Comparison of ENCODE assay signal across 24 cellular contexts in genomic region chr17:41657936-41658335, GRCh38. TPM values are rescaled to one million over a fixed set of nuclear protein-coding genes. Genes with fewer than 3 reads are reported as not detected.
DNase-seq lines count a peak whose midpoint lies in the region; ATAC-seq, FAIRE-seq and TF ChIP-seq lines count a peak whose summit lies in the region.
"Had no signal": no experiment of that assay in that cellular context is flagged by ENCODE, and none has a peak within 500 bp of the region (broad histone marks: within the 10 kb centered on the region; RNA-seq: fewer than 3 reads in every experiment).

No MANE protein-coding gene starts in this region.

- DNase-seq in PC-9 (no peak), H1 (ENCODE audit: low read depth in 1 of 2, low spot score in 2 of 2) (no peak), neural progenitor cell (ENCODE audit: low spot score) (no peak), upper lobe of left lung (no peak)
- no peak for DNase-seq in central memory CD4-positive, alpha-beta T cell
- DNase-seq: activated B cell treated with CpG ODN at 0.5 μM for 24 hours, anterior cingulate cortex, foreskin fibroblast, HCEC 1CT, heart right ventricle, Kasumi-1, natural killer cell, NCI-H187 treated with DMSO at 0.1 percent for 48 hours, NCI-H526, sigmoid colon, T1000 had no signal

- TF ChIP-seq POLR2A in H1 (IDR thresholded peaks at IDR 0.05; ENCODE audit: control extremely low read depth in 1 of 2, low read depth in 2 of 2, low read length in 2 of 2) (no peak), upper lobe of left lung (IDR thresholded peaks at IDR 0.05) (no peak)

- no peak overlapping the region for H2BK120ac ChIP-seq in H1 (replicated peaks; ENCODE audit: low read depth, low read length)

- TF ChIP-seq CTCF in PC-9 (conservative IDR thresholded peaks at IDR 0.05), result no peak
- TF ChIP-seq CTCF in H1 (IDR thresholded peaks at IDR 0.05; ENCODE audit: control extremely low read depth in 1 of 3, insufficient read depth in 1 of 3, low read depth in 1 of 3, low read length in 3 of 3), result no peak
- no peak for TF ChIP-seq CTCF in neural progenitor cell (IDR thresholded peaks at IDR 0.05)
- no peak for TF ChIP-seq CTCF in upper lobe of left lung (IDR thresholded peaks at IDR 0.05)

- H3K27me3 ChIP-seq in PC-9 (ENCODE audit: insufficient read depth, low read depth), result no peaks in the 10 kb centered on the region
- H3K27me3 ChIP-seq in H1 (replicated peaks in 1 of 4; ENCODE audit: control insufficient read depth in 3 of 4, extremely low read depth in 1 of 4, insufficient read depth in 3 of 4, low read length in 3 of 4), result no peaks in the 10 kb centered on the region
- no peaks in the 10 kb centered on the region for H3K27me3 ChIP-seq in neural progenitor cell
- no peaks in the 10 kb centered on the region for H3K27me3 ChIP-seq in upper lobe of left lung
- H3K27me3 ChIP-seq: heart right ventricle, sigmoid colon had no signal

- no peaks in the 10 kb centered on the region for H3K36me3 Mint-ChIP-seq in neural progenitor cell
- H3K36me3 Mint-ChIP-seq: activated naive CD4-positive, alpha-beta T cell treated with anti-CD3 and anti-CD28 coated beads, Interleukin-2, amount 50 U/mL, for 72 hours; CD14-positive monocyte; natural killer cell had no signal

- H2BK15ac ChIP-seq in H1 (ENCODE audit: low read length), result 0 out of 2 replicates have a peak overlapping the region, but pooled peaks have one; percentile 46

- H4K91ac ChIP-seq in H1 (replicated peaks; ENCODE audit: insufficient read length, low read length), result peak overlapping the region; percentile 26

- no peak overlapping the region for H3K56ac ChIP-seq in H1 (replicated peaks; ENCODE audit: insufficient read length, low read depth, low read length)

- 0 out of 2 replicates have a peak, but pooled peaks cover 3% of the 10 kb centered on the region for H3K23me2 ChIP-seq in H1 (ENCODE audit: low read depth, low read length)

- H3K4me1 ChIP-seq in PC-9 (replicated peaks; ENCODE audit: insufficient read depth), result peaks cover 47% of the 10 kb centered on the region
- H3K4me1 ChIP-seq in H1 (replicated peaks in 1 of 4; ENCODE audit: control insufficient read depth in 3 of 4, insufficient read depth in 4 of 4, low read length in 3 of 4), result peaks cover 0 to 24% (median 8%) of the 10 kb centered on the region in 4 experiments; a peak in 5 of 7 replicates
- H3K4me1 ChIP-seq in neural progenitor cell, result peaks cover 13% of the 10 kb centered on the region
- H3K4me1 ChIP-seq in upper lobe of left lung, result peaks cover 8 to 50% (median 23%) of the 10 kb centered on the region in 4 donors
- H3K4me1 ChIP-seq: sigmoid colon had no signal

- H4K5ac ChIP-seq in H1 (ENCODE audit: insufficient read length, low read depth, low read length), result no peak overlapping the region

- no peak for TF ChIP-seq RAD21 in H1 (IDR thresholded peaks at IDR 0.05 in 1 of 2, conservative IDR thresholded peaks at IDR 0.05 in 1 of 2; ENCODE audit: low read depth in 2 of 2, low read length in 2 of 2)

- H3K4ac ChIP-seq in H1 (replicated peaks; ENCODE audit: insufficient read length, low read depth, low read length), result no peak overlapping the region

- peaks cover 31% of the 10 kb centered on the region for H3F3A ChIP-seq in PC-9 (ENCODE audit: insufficient read depth, low read depth)
- H3F3A ChIP-seq in neural progenitor cell (ENCODE audit: low read depth), result no peaks in the 10 kb centered on the region

- peak overlapping the region; percentile 74 for H3K27ac Mint-ChIP-seq in neural progenitor cell
- H3K27ac Mint-ChIP-seq: activated B cell treated with CpG ODN at 0.5 μM for 24 hours; activated naive CD4-positive, alpha-beta T cell treated with anti-CD3 and anti-CD28 coated beads, Interleukin-2, amount 50 U/mL, for 72 hours; natural killer cell had no signal

- POLR2A ChIA-PET in PC-9 (lab: Charles Lee; ENCODE audit: unreplicated experiment), result no interaction called here
- POLR2A ChIA-PET in H1 (lab: Charles Lee; ENCODE audit: partially characterized antibody), result interaction anchor here (0.9 to 1.0 kb wide), 3 partner anchors 23 to 86 kb away, joined by 3 to 9 read pairs (median 3); partner anchors contain the start of genes EIF1 and KRT9

- H3K4me2 ChIP-seq in PC-9, result no peak overlapping the region
- H3K4me2 ChIP-seq in H1 (ENCODE audit: insufficient read depth in 1 of 2, low read depth in 2 of 2, low read length in 2 of 2), result no peak overlapping the region
- H3K4me2 ChIP-seq in neural progenitor cell, result no peak overlapping the region

- H3K79me2 ChIP-seq in PC-9 (ENCODE audit: low read depth), result peaks cover 8% of the 10 kb centered on the region; the same call in 1 of the 2 replicates
- H3K79me2 ChIP-seq in H1 (ENCODE audit: control insufficient read depth in 1 of 2, insufficient read depth in 2 of 2, low read length in 2 of 2), result no peaks in the 10 kb centered on the region
- H3K79me2 ChIP-seq in neural progenitor cell (ENCODE audit: low read depth), result no peaks in the 10 kb centered on the region

- no peak overlapping the region; the same call in 1 of the 2 replicates for H3K18ac ChIP-seq in H1 (ENCODE audit: extremely low read depth, low read length)

- H2AFZ ChIP-seq in PC-9 (no peak overlapping the region), H1 (ENCODE audit: low read length) (no peak overlapping the region), neural progenitor cell (replicated peaks) (no peak overlapping the region)

- no peaks in the 10 kb centered on the region for H3K79me1 ChIP-seq in H1 (ENCODE audit: low read depth, low read length)

- no peaks in the 10 kb centered on the region for H3K9me2 ChIP-seq in PC-9 (ENCODE audit: insufficient read depth)

- no peaks in the 10 kb centered on the region for H3K9me3 ChIP-seq in PC-9 (ENCODE audit: insufficient read depth, low read depth)
- no peaks in the 10 kb centered on the region for H3K9me3 ChIP-seq in H1 (ENCODE audit: insufficient read depth in 2 of 2, low read depth in 1 of 2, low read length in 1 of 2)
- H3K9me3 ChIP-seq in neural progenitor cell (ENCODE audit: low read depth), result no peaks in the 10 kb centered on the region
- H3K9me3 ChIP-seq in upper lobe of left lung, result no peaks in the 10 kb centered on the region
- H3K9me3 ChIP-seq: heart right ventricle, sigmoid colon had no signal

- peaks cover 11% of the 10 kb centered on the region for H3K27me3 Mint-ChIP-seq in neural progenitor cell (ENCODE audit: insufficient read depth, low read depth)
- H3K27me3 Mint-ChIP-seq: central memory CD8-positive, alpha-beta T cell had no signal

- no peak overlapping the region for H2BK12ac ChIP-seq in H1 (ENCODE audit: low read depth, low read length)

- no peaks in the 10 kb centered on the region for H3K9me3 Mint-ChIP-seq in neural progenitor cell
- H3K9me3 Mint-ChIP-seq: activated B cell treated with CpG ODN at 0.5 μM for 24 hours; activated naive CD4-positive, alpha-beta T cell treated with anti-CD3 and anti-CD28 coated beads, Interleukin-2, amount 50 U/mL, for 72 hours; CD14-positive monocyte; central memory CD8-positive, alpha-beta T cell; natural killer cell had no signal

- H3K23ac ChIP-seq in H1 (ENCODE audit: insufficient read length), result no peak overlapping the region

- H3K4me3 ChIP-seq in PC-9 (no peak overlapping the region), H1 (ENCODE audit: extremely low read depth in 1 of 4, insufficient read depth in 2 of 4, low read depth in 3 of 4, low read length in 4 of 4) (no peak overlapping the region), neural progenitor cell (no peak overlapping the region), upper lobe of left lung (no peak overlapping the region)
- H3K4me3 ChIP-seq: heart right ventricle, sigmoid colon had no signal

- H3K9ac ChIP-seq in H1 (replicated peaks in 1 of 4; ENCODE audit: extremely low read depth in 1 of 4, low read depth in 3 of 4, low read length in 3 of 4) (no peak overlapping the region), neural progenitor cell (no peak overlapping the region)

- TF ChIP-seq EP300 in H1 (IDR thresholded peaks at IDR 0.05; ENCODE audit: borderline replicate concordance in 1 of 2, low read depth in 2 of 2, low read length in 2 of 2), result no peak
- no peak for TF ChIP-seq EP300 in upper lobe of left lung (IDR thresholded peaks at IDR 0.05)

- FAIRE-seq in H1 (lab: Jason Lieb, UNC), result no peak

- no peaks in the 10 kb centered on the region for H4K20me1 ChIP-seq in PC-9 (ENCODE audit: insufficient read depth)
- no peaks in the 10 kb centered on the region for H4K20me1 ChIP-seq in H1 (replicated peaks in 1 of 2; ENCODE audit: control insufficient read depth in 1 of 2, insufficient read depth in 2 of 2, low read length in 2 of 2)
- no peaks in the 10 kb centered on the region for H4K20me1 ChIP-seq in neural progenitor cell (ENCODE audit: low read depth)

- no peak overlapping the region for H3K4me3 Mint-ChIP-seq in neural progenitor cell
- H3K4me3 Mint-ChIP-seq: activated B cell treated with CpG ODN at 0.5 μM for 24 hours; CD14-positive monocyte; central memory CD8-positive, alpha-beta T cell; natural killer cell had no signal

- CTCF ChIA-PET in PC-9 (lab: Charles Lee) (interaction anchor here (1.4 kb wide), 1 partner anchor 9 kb away, joined by 10 read pairs; no protein-coding TSS in a partner anchor), H1 (lab: Charles Lee; ENCODE audit: partially characterized antibody) (interaction anchor here (0.7 to 20.4 kb wide), 4 partner anchors 9 to 108 kb away, joined by 3 to 492 read pairs (median 14); partner anchors contain the start of gene EIF1)

- H2BK20ac ChIP-seq in H1 (ENCODE audit: low read length), result no peak overlapping the region

- WGBS in H1 (ENCODE audit: extremely low coverage in 1 of 2, insufficient coverage in 1 of 2, insufficient read length in 1 of 2, insufficient replicate concordance in 2 of 2, low coverage in 1 of 2, low lambda C conversion rate in 2 of 2, missing lambda C conversion rate in 1 of 2), 2 experiments, result 88% methylated on average over 12 of the region's 12 CpGs; no CpG with 5 or more reads in 1 of the 2 experiments
- 88 to 91% methylated on average over 5 to 11 of the region's 12 CpGs for WGBS in upper lobe of left lung, 2 donors

- H4K8ac ChIP-seq in H1 (ENCODE audit: extremely low read depth, insufficient read depth, low read length), result no peak overlapping the region

- H3K27ac ChIP-seq in PC-9, result 0 out of 2 replicates have a peak overlapping the region, but pooled peaks have one; percentile 98
- H3K27ac ChIP-seq in H1 (ENCODE audit: low read depth, low read length), result no peak overlapping the region
- H3K27ac ChIP-seq in neural progenitor cell, result no peak overlapping the region
- peak overlapping the region; percentile 35 to 87 (median 85) for H3K27ac ChIP-seq in upper lobe of left lung
- H3K27ac ChIP-seq: heart right ventricle, sigmoid colon had no signal

- peaks cover 5% of the 10 kb centered on the region for H3K4me1 Mint-ChIP-seq in neural progenitor cell
- H3K4me1 Mint-ChIP-seq: activated B cell treated with CpG ODN at 0.5 μM for 24 hours; central memory CD8-positive, alpha-beta T cell; natural killer cell had no signal

- no peaks in the 10 kb centered on the region for H3K36me3 ChIP-seq in PC-9 (ENCODE audit: low read depth)
- no peaks in the 10 kb centered on the region for H3K36me3 ChIP-seq in H1 (ENCODE audit: control insufficient read depth in 2 of 4, insufficient read depth in 4 of 4, low read length in 3 of 4)
- H3K36me3 ChIP-seq in neural progenitor cell, result no peaks in the 10 kb centered on the region
- H3K36me3 ChIP-seq in upper lobe of left lung, result no peaks in the 10 kb centered on the region
- H3K36me3 ChIP-seq: heart right ventricle, sigmoid colon had no signal

- intact Hi-C loops in PC-9 (cut with micrococcal nuclease; ENCODE audit: unreplicated experiment), result loop anchor here (5.0 kb wide), 1 partner anchor 256 kb away; no protein-coding TSS in a partner anchor

- H2BK5ac ChIP-seq in H1 (ENCODE audit: low read depth, low read length), result no peak overlapping the region

- ATAC-seq in upper lobe of left lung (ENCODE audit: low FRiP score in 2 of 2) (no peak), GM19328 (IDR thresholded peaks at IDR 0.05; ENCODE audit: unreplicated experiment) (no peak), HG02763 (IDR thresholded peaks at IDR 0.05; ENCODE audit: unreplicated experiment) (no peak)
- ATAC-seq: activated naive CD4-positive, alpha-beta T cell treated with anti-CD3 and anti-CD28 coated beads, Interleukin-2, amount 50 U/mL, for 72 hours; heart right ventricle; left lobe of liver; natural killer cell had no signal

- BruUV-seq in PC-9 (replicated peaks; lab: Mats Ljungman, UMichigan), result no TSS peak

- H2AK5ac ChIP-seq in H1 (ENCODE audit: low read depth, low read length), result no peak overlapping the region

- no peak overlapping the region for H3K14ac ChIP-seq in H1 (ENCODE audit: insufficient read length)

RNA-seq across cellular contexts. Expression of gene EIF1, which starts 30.7 kb away (rescaled TPM):
- total RNA-seq in PC-9 (2021) (775 and 874 TPM in 2 replicates), neural progenitor cell (ENCODE audit: low replicate concordance) (60.7 and 91.4 TPM in 2 replicates), upper lobe of left lung (100 to 1,000 TPM; 109 to 998 (median 405) TPM)
- total RNA-seq in H1 (2021; fragmentation: NEBNext Ultra II Directional; extraction: Animal tissue kit (Norgen Biotek cat#: 25700)), result 528 and 539 TPM in 2 replicates
- polyA plus RNA-seq in H1 (2011; rRNA removed), result 89.3 and 175 TPM in 2 replicates
- polyA plus RNA-seq in H1 (2011; cell fraction: cytosol; rRNA removed), result 105 TPM
- polyA plus RNA-seq in H1 (2011; cell fraction: nucleus; rRNA removed), result 101 TPM
- 476 to 568 TPM (median 517 TPM) in 4 replicates for polyA plus RNA-seq in H1 (2012, experiment 1 of 2)
- 186 TPM for polyA plus RNA-seq in H1 (2012, experiment 2 of 2)
- 266 TPM for polyA plus RNA-seq in H1 (2013, experiment 1 of 2)
- polyA plus RNA-seq in H1 (2013, experiment 2 of 2), result 257 TPM
- 91.0 and 95.7 TPM in 2 replicates for polyA minus RNA-seq in H1 (2011; rRNA and poly(A)+ RNA removed)
- polyA minus RNA-seq in H1 (2011; cell fraction: cytosol; rRNA and poly(A)+ RNA removed), result 120 TPM
- polyA minus RNA-seq in H1 (2011; cell fraction: nucleus; rRNA and poly(A)+ RNA removed), result 121 TPM

RNA-seq across cellular contexts. Expression of gene KRT17, which starts 33.6 kb away (rescaled TPM):
- 29.0 and 80.8 TPM in 2 replicates for total RNA-seq in PC-9 (2021)
- 0.36 and 0.50 TPM in 2 replicates for total RNA-seq in H1 (2021; fragmentation: NEBNext Ultra II Directional; extraction: Animal tissue kit (Norgen Biotek cat#: 25700))
- polyA plus RNA-seq in H1 (2011; rRNA removed), result 0.95 and 0.96 TPM in 2 replicates
- polyA plus RNA-seq in H1 (2011; cell fraction: cytosol; rRNA removed), result 0.76 TPM
- polyA plus RNA-seq in H1 (2011; cell fraction: nucleus; rRNA removed), result 0.87 TPM
- polyA plus RNA-seq in H1 (2012, experiment 1 of 2), result 0.44 to 0.88 TPM (median 0.81 TPM) in 4 replicates
- 0.88 TPM for polyA plus RNA-seq in H1 (2012, experiment 2 of 2)
- polyA plus RNA-seq in H1 (2013, experiment 1 of 2), result 0.55 TPM
- 0.46 TPM for polyA plus RNA-seq in H1 (2013, experiment 2 of 2)
- 0.19 and 1.00 TPM in 2 replicates for polyA minus RNA-seq in H1 (2011; rRNA and poly(A)+ RNA removed)
- 22.5 TPM for polyA minus RNA-seq in H1 (2011; cell fraction: cytosol; rRNA and poly(A)+ RNA removed)
- polyA minus RNA-seq in H1 (2011; cell fraction: nucleus; rRNA and poly(A)+ RNA removed), result 11.9 TPM
- total RNA-seq in neural progenitor cell (ENCODE audit: low replicate concordance), result not detected in 2 replicates
- 10 to 100 TPM in 4 of 6 donors, 1 to 10 TPM in 1, under 1 TPM in 1; 0.78 to 33.3 (median 18.0) TPM for total RNA-seq in upper lobe of left lung
- total RNA-seq: activated B cell treated with CpG ODN at 0.5 μM for 24 hours, heart right ventricle, left lobe of liver, natural killer cell had no signal
- polyA plus RNA-seq: CD14-positive monocyte had no signal

RNA-seq across cellular contexts. Expression of gene KRT16, which starts 45.4 kb away (rescaled TPM):
- total RNA-seq in PC-9 (2021) (41.7 and 53.5 TPM in 2 replicates), neural progenitor cell (ENCODE audit: low replicate concordance) (not detected in 2 replicates), upper lobe of left lung (not detected)
- not detected in 2 replicates for total RNA-seq in H1 (2021; fragmentation: NEBNext Ultra II Directional; extraction: Animal tissue kit (Norgen Biotek cat#: 25700))
- polyA plus RNA-seq in H1 (2011; rRNA removed), result not detected in 2 replicates
- not detected for polyA plus RNA-seq in H1 (2011; cell fraction: cytosol; rRNA removed)
- not detected for polyA plus RNA-seq in H1 (2011; cell fraction: nucleus; rRNA removed)
- not detected in 4 replicates for polyA plus RNA-seq in H1 (2012, experiment 1 of 2)
- not detected for polyA plus RNA-seq in H1 (2012, experiment 2 of 2)
- not detected for polyA plus RNA-seq in H1 (2013, experiment 1 of 2)
- not detected for polyA plus RNA-seq in H1 (2013, experiment 2 of 2)
- not detected in 2 replicates for polyA minus RNA-seq in H1 (2011; rRNA and poly(A)+ RNA removed)
- polyA minus RNA-seq in H1 (2011; cell fraction: cytosol; rRNA and poly(A)+ RNA removed), result not detected
- polyA minus RNA-seq in H1 (2011; cell fraction: nucleus; rRNA and poly(A)+ RNA removed), result not detected
- total RNA-seq: activated B cell treated with CpG ODN at 0.5 μM for 24 hours; activated naive CD4-positive, alpha-beta T cell treated with anti-CD3 and anti-CD28 coated beads, Interleukin-2, amount 50 U/mL, for 72 hours; left lobe of liver; natural killer cell had no signal
- polyA plus RNA-seq: CD14-positive monocyte had no signal

RNA-seq across cellular contexts. Expression of gene GAST, which starts 54.2 kb away (rescaled TPM):
- total RNA-seq in PC-9 (2021) (0.87 TPM in 1 of 2 replicates, not detected in the other), neural progenitor cell (ENCODE audit: low replicate concordance) (not detected in 2 replicates), upper lobe of left lung (not detected)
- total RNA-seq in H1 (2021; fragmentation: NEBNext Ultra II Directional; extraction: Animal tissue kit (Norgen Biotek cat#: 25700)), result not detected in 2 replicates
- polyA plus RNA-seq in H1 (2011; rRNA removed), result not detected in 2 replicates
- not detected for polyA plus RNA-seq in H1 (2011; cell fraction: cytosol; rRNA removed)
- polyA plus RNA-seq in H1 (2011; cell fraction: nucleus; rRNA removed), result not detected
- not detected in 4 replicates for polyA plus RNA-seq in H1 (2012, experiment 1 of 2)
- not detected for polyA plus RNA-seq in H1 (2012, experiment 2 of 2)
- polyA plus RNA-seq in H1 (2013, experiment 1 of 2), result not detected
- not detected for polyA plus RNA-seq in H1 (2013, experiment 2 of 2)
- not detected in 2 replicates for polyA minus RNA-seq in H1 (2011; rRNA and poly(A)+ RNA removed)
- not detected for polyA minus RNA-seq in H1 (2011; cell fraction: cytosol; rRNA and poly(A)+ RNA removed)
- not detected for polyA minus RNA-seq in H1 (2011; cell fraction: nucleus; rRNA and poly(A)+ RNA removed)
- total RNA-seq: activated B cell treated with CpG ODN at 0.5 μM for 24 hours; activated naive CD4-positive, alpha-beta T cell treated with anti-CD3 and anti-CD28 coated beads, Interleukin-2, amount 50 U/mL, for 72 hours; epithelial cell of proximal tubule; heart right ventricle; left lobe of liver; natural killer cell; sigmoid colon; ureter had no signal
- polyA plus RNA-seq: CD14-positive monocyte, heart right ventricle, sigmoid colon had no signal

Comparison
In these comparisons a context has a peak if more than half of its experiments do, and no peak if none do; other contexts are left out.
1. H3K27ac ChIP-seq: peak in PC-9 (single experiment) and upper lobe of left lung (4 of 4); none in H1 (single experiment) and neural progenitor cell (single experiment).
2. RNA of gene KRT16, which starts 45.4 kb away (total RNA-seq): 41.7 to 53.5 TPM in PC-9; not detected in H1, not detected in neural progenitor cell and not detected in upper lobe of left lung; every median in the first group is over 10 times any median in the second.